In genomic region chr14:80313806-80314205, GRCh38 we compare ENCODE assay signal across 23 cellular contexts.
"Had no signal": no experiment of that assay in that cellular context is flagged by ENCODE, and none has a peak within 500 bp of the region (broad histone marks: within the 10 kb centered on the region; RNA-seq: fewer than 3 reads in every experiment).

No MANE protein-coding gene starts in this region.

- H3K4me2 ChIP-seq: smooth muscle cell had no signal

- H3K9me3 ChIP-seq: gastrocnemius medialis, sigmoid colon had no signal

- H3K27me3 ChIP-seq: cardiac muscle cell, gastrocnemius medialis, sigmoid colon, transverse colon had no signal

- H3K27ac Mint-ChIP-seq: activated CD4-positive, alpha-beta memory T cell treated with anti-CD3 and anti-CD28 coated beads for 36 hours; activated naive CD8-positive, alpha-beta T cell treated with anti-CD3 and anti-CD28 coated beads for 36 hours; dendritic cell treated with granulocyte-macrophage colony-stimulating factor and Interleukin-4, amounts not matched to agents 40 ng/mL and 50 ng/mL, for 4 days; natural killer cell treated with Interleukin-12 subunit alpha and Interleukin-12 subunit beta and Interleukin-15 and Interleukin-18, amount 100 ng/mL, for 72 hours; stimulated activated naive B cell treated with anti-CD40 and anti-IgM and Interleukin-4, amounts not matched to agents 10 μg/mL and 1 μg/mL and 100 μg/mL, for 72 hours had no signal

- DNase-seq: activated CD4-positive, alpha-beta memory T cell treated with anti-CD3 and anti-CD28 coated beads for 36 hours; activated naive CD4-positive, alpha-beta T cell treated with Interleukin-2 at 50 U/mL for 16 hours; activated naive CD8-positive, alpha-beta T cell treated with anti-CD3 and anti-CD28 coated beads for 36 hours; activated T-cell treated with anti-CD3 and anti-CD28 coated beads, Interleukin-2, amount 50 U/mL, for 48 hours; amniotic stem cell; effector CD4-positive, alpha-beta T cell; erythroblast; gastrocnemius medialis; islet precursor cell; left cardiac atrium; posterior cingulate gyrus; sigmoid colon; stimulated activated CD4-positive, alpha-beta T cell treated with anti-CD3 and anti-CD28 coated beads, Interleukin-2, amount 100 ng/mL, for 48 hours; stimulated activated CD8-positive, alpha-beta memory T cell treated with anti-CD3 and anti-CD28 coated beads, Interleukin-4, amount 100 ng/mL, for 48 hours; stimulated activated naive B cell treated with anti-CD40 and anti-IgM and Interleukin-4, amounts not matched to agents 10 μg/mL and 1 μg/mL and 100 μg/mL, for 72 hours; T-helper 1 cell; transverse colon had no signal

- H3K4me1 Mint-ChIP-seq: activated naive CD8-positive, alpha-beta T cell treated with anti-CD3 and anti-CD28 coated beads for 36 hours; stimulated activated naive B cell treated with anti-CD40 and anti-IgM and Interleukin-4, amounts not matched to agents 10 μg/mL and 1 μg/mL and 100 μg/mL, for 72 hours had no signal

- H3K4me3 Mint-ChIP-seq: activated CD4-positive, alpha-beta memory T cell treated with anti-CD3 and anti-CD28 coated beads for 36 hours; activated naive CD8-positive, alpha-beta T cell treated with anti-CD3 and anti-CD28 coated beads for 36 hours; dendritic cell treated with granulocyte-macrophage colony-stimulating factor and Interleukin-4, amounts not matched to agents 40 ng/mL and 50 ng/mL, for 4 days; natural killer cell treated with Interleukin-12 subunit alpha and Interleukin-12 subunit beta and Interleukin-15 and Interleukin-18, amount 100 ng/mL, for 72 hours; stimulated activated naive B cell treated with anti-CD40 and anti-IgM and Interleukin-4, amounts not matched to agents 10 μg/mL and 1 μg/mL and 100 μg/mL, for 72 hours had no signal

- H3K27me3 Mint-ChIP-seq: activated CD4-positive, alpha-beta memory T cell treated with anti-CD3 and anti-CD28 coated beads for 36 hours; activated naive CD8-positive, alpha-beta T cell treated with anti-CD3 and anti-CD28 coated beads for 36 hours; dendritic cell treated with granulocyte-macrophage colony-stimulating factor and Interleukin-4, amounts not matched to agents 40 ng/mL and 50 ng/mL, for 4 days; natural killer cell treated with Interleukin-12 subunit alpha and Interleukin-12 subunit beta and Interleukin-15 and Interleukin-18, amount 100 ng/mL, for 72 hours; stimulated activated naive B cell treated with anti-CD40 and anti-IgM and Interleukin-4, amounts not matched to agents 10 μg/mL and 1 μg/mL and 100 μg/mL, for 72 hours had no signal

- H3K36me3 Mint-ChIP-seq: activated CD4-positive, alpha-beta memory T cell treated with anti-CD3 and anti-CD28 coated beads for 36 hours; activated naive CD8-positive, alpha-beta T cell treated with anti-CD3 and anti-CD28 coated beads for 36 hours; natural killer cell treated with Interleukin-12 subunit alpha and Interleukin-12 subunit beta and Interleukin-15 and Interleukin-18, amount 100 ng/mL, for 72 hours; stimulated activated naive B cell treated with anti-CD40 and anti-IgM and Interleukin-4, amounts not matched to agents 10 μg/mL and 1 μg/mL and 100 μg/mL, for 72 hours had no signal

- FAIRE-seq: TTC549, urothelium cell line had no signal

- H3K27ac ChIP-seq: cardiac muscle cell, gastrocnemius medialis, sigmoid colon, transverse colon had no signal

- H3K4me1 ChIP-seq: gastrocnemius medialis, sigmoid colon, transverse colon had no signal

- H3K4me3 ChIP-seq: cardiac muscle cell, gastrocnemius medialis, sigmoid colon, smooth muscle cell, transverse colon had no signal

- H3K36me3 ChIP-seq: cardiac muscle cell, gastrocnemius medialis, sigmoid colon, transverse colon had no signal
